Comparison of ENCODE assay signal across 1 cellular context in the genomic region with DNA sequence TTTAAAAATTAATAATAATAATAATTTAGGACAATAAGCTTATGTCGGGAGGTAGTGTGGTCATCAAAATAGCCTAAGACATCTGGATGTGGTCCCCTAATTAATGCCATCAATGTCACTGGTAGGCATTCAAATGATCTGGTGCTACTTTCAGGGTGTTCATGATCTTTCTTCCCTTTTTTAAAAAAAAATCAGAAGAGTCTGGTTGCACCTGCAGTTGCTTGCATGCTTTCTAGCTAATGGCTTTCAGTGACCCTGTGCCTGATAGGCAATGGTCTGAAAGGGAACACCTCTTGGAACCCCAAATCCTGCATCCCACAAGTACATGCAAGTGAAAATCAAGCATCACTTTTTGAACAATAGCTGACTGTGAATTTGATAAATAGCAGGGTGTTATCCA.
TF ChIP-seq lines count a peak whose summit lies in the region.

No MANE protein-coding gene starts in this region.

TF ChIP-seq in GM23338, 12 proteins besides CTCF, POLR2A, EP300 and RAD21 (continued from another document):
- TF ChIP-seq EZH2phosphoT487 (IDR thresholded peaks at IDR 0.05; ENCODE audit: unreplicated experiment) (no peak), CREB1 (CRISPR knock-in tag; IDR thresholded peaks at IDR 0.05; ENCODE audit: low read depth) (no peak)
